Comparison of ENCODE assay signal across 16 cellular contexts in the genomic region with DNA sequence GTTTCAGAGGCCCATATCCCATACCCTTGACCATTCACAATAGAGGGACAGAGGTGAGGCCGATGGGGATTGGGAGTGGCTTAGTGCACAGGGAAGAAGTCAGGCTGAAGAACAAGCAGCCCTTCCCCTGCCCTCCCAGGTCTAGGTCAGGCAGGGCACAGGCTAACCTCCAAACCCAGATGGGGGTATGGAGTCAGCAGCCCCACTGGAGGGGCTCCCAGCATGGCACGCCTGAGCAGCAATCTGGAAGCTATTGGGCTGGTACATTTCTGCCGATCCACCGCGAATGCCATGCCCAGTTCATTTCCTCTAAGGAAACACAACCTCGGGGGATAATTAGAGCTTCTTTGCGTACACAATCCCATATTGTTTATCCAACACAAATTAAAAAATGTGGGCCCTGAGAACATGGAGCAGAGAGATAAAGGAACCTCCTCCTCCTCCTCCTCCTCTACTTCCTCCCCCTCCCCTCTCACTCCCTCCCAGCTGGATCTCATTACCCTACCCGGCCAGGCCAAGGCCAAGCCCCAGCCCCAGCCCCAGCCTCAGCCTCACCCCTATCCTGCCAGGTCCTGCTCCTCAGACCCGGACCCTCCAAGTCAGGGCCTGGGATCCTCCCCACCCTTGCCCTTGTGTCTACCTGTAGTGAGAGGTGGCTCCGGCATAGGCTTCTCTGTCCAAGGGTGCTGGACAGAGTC.
"Had no signal": no experiment of that assay in that cellular context is flagged by ENCODE, and none has a peak within 500 bp of the region (broad histone marks: within the 10 kb centered on the region; RNA-seq: fewer than 3 reads in every experiment).

No MANE protein-coding gene starts in this region.

- H3K4me1 Mint-ChIP-seq: activated naive CD4-positive, alpha-beta T cell treated with anti-CD3 and anti-CD28 coated beads, Interleukin-2, amount 50 U/mL, for 24 hours had no signal

- H3K4me3 ChIP-seq: lower lobe of right lung, sigmoid colon had no signal

- H3K4me1 ChIP-seq: lower lobe of right lung, sigmoid colon had no signal

- H3K9me3 Mint-ChIP-seq: activated naive CD4-positive, alpha-beta T cell treated with anti-CD3 and anti-CD28 coated beads, Interleukin-2, amount 50 U/mL, for 24 hours; activated T-cell treated with anti-CD3 and anti-CD28 coated beads, Interleukin-2, amount 50 U/mL, for 72 hours; T-helper 1 cell treated with Interleukin-12 subunit alpha and Interleukin-12 subunit beta and Interleukin-4 antibody, amounts not matched to agents 30 μg/mL and 1 μg/mL, for 36 hours had no signal

- H3K36me3 ChIP-seq: lower lobe of right lung, sigmoid colon, WERI-Rb-1 had no signal

- H3K36me3 Mint-ChIP-seq: activated naive CD4-positive, alpha-beta T cell treated with anti-CD3 and anti-CD28 coated beads, Interleukin-2, amount 50 U/mL, for 24 hours had no signal

- H3K9me3 ChIP-seq: lower lobe of right lung, sigmoid colon had no signal

- H3K27me3 ChIP-seq: sigmoid colon had no signal

- ATAC-seq: activated T-cell treated with anti-CD3 and anti-CD28 coated beads, Interleukin-2, amount 50 U/mL, for 72 hours; esophagus mucosa; left colon; lower lobe of right lung had no signal

- DNase-seq: activated CD4-positive, alpha-beta T cell treated with anti-CD3 and anti-CD28 coated beads for 1 hour; activated CD8-positive, alpha-beta memory T cell treated with anti-CD3 and anti-CD28 coated beads for 24 hours; activated gamma-delta T cell; activated T-cell treated with anti-CD3 and anti-CD28 coated beads, Interleukin-2, amount 50 U/mL, for 72 hours; cerebellar nuclear complex; effector CD4-positive, alpha-beta T cell; hippocampal formation; left colon; lower lobe of right lung; midbrain; sigmoid colon; stimulated activated naive CD4-positive, alpha-beta T cell; WERI-Rb-1 had no signal

- H3K27ac Mint-ChIP-seq: activated naive CD4-positive, alpha-beta T cell treated with anti-CD3 and anti-CD28 coated beads, Interleukin-2, amount 50 U/mL, for 24 hours; activated T-cell treated with anti-CD3 and anti-CD28 coated beads, Interleukin-2, amount 50 U/mL, for 72 hours; T-helper 1 cell treated with Interleukin-12 subunit alpha and Interleukin-12 subunit beta and Interleukin-4 antibody, amounts not matched to agents 30 μg/mL and 1 μg/mL, for 36 hours had no signal

- H3K27ac ChIP-seq: lower lobe of right lung, sigmoid colon, WERI-Rb-1 had no signal

- H3K27me3 Mint-ChIP-seq: activated naive CD4-positive, alpha-beta T cell treated with anti-CD3 and anti-CD28 coated beads, Interleukin-2, amount 50 U/mL, for 24 hours had no signal

- H3K4me3 Mint-ChIP-seq: activated naive CD4-positive, alpha-beta T cell treated with anti-CD3 and anti-CD28 coated beads, Interleukin-2, amount 50 U/mL, for 24 hours; activated T-cell treated with anti-CD3 and anti-CD28 coated beads, Interleukin-2, amount 50 U/mL, for 72 hours; T-helper 1 cell treated with Interleukin-12 subunit alpha and Interleukin-12 subunit beta and Interleukin-4 antibody, amounts not matched to agents 30 μg/mL and 1 μg/mL, for 36 hours had no signal
